Comparison of ENCODE assay signal across 20 cellular contexts in the genomic region with DNA sequence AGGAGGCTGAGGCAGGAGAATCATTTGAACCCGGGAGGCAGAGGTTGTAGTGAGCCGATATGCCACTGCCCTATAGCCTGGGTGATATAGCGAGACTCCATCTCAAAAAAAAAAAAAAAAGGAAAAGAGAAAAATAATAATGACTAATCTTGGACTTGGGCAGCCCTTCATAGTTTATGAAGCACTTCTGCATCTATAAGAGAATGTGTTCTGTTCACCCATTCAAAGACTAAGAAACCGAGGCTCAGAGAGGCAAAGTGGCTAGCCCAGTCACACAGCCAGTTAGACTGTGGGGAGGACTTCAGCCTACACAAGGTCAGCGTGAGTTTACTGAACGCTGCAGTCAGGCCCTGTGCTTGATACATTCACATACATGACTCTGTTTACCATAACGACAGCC. TPM values are rescaled to one million over a fixed set of nuclear protein-coding genes. Genes with fewer than 3 reads are reported as not detected.
A peak's percentile ranks its signal among the peaks of the same experiment; 100 is the strongest.
DNase-seq lines count a peak whose midpoint lies in the region; ATAC-seq and TF ChIP-seq lines count a peak whose summit lies in the region.
"Had no signal": no experiment of that assay in that cellular context is flagged by ENCODE, and none has a peak within 500 bp of the region (broad histone marks: within the 10 kb centered on the region; RNA-seq: fewer than 3 reads in every experiment).

No MANE protein-coding gene starts in this region.

- H3K4me3 ChIP-seq in BLaER1 (no peak overlapping the region), esophagus squamous epithelium (no peak overlapping the region), osteoblast (ENCODE audit: insufficient read depth, low read length) (no peak overlapping the region)
- H3K4me3 ChIP-seq: adrenal gland, ovary, right lobe of liver had no signal

- H2AFZ ChIP-seq in osteoblast (ENCODE audit: low read length) = no peak overlapping the region

- CTCF ChIA-PET in RWPE1 (lab: Yijun Ruan, JAX) = interaction anchor here (0.6 to 2.0 kb wide), 5 partner anchors 12 to 233 kb away, joined by 3 to 8 read pairs (median 4); no protein-coding TSS in a partner anchor

- H3K36me3 Mint-ChIP-seq in natural killer cell = no peaks in the 10 kb centered on the region
- H3K36me3 Mint-ChIP-seq: immature natural killer cell had no signal

- in situ Hi-C loops in GM13977 (cut with MboI; ENCODE audit: low pct_unique_long_range_greater_than_20kb, low sequenced_read_pairs, unreplicated experiment) = no loop called here

- no peaks in the 10 kb centered on the region for H3K27me3 ChIP-seq in BLaER1
- no peaks in the 10 kb centered on the region for H3K27me3 ChIP-seq in esophagus squamous epithelium
- no peaks in the 10 kb centered on the region for H3K27me3 ChIP-seq in osteoblast (ENCODE audit: insufficient read depth, low read length)
- H3K27me3 ChIP-seq: adrenal gland, ovary, right lobe of liver had no signal

- H3K36me3 ChIP-seq in BLaER1 = no peaks in the 10 kb centered on the region
- no peaks in the 10 kb centered on the region for H3K36me3 ChIP-seq in esophagus squamous epithelium
- H3K36me3 ChIP-seq in osteoblast (ENCODE audit: insufficient read depth, low read length) = no peaks in the 10 kb centered on the region
- H3K36me3 ChIP-seq: adrenal gland, ovary, right lobe of liver had no signal

- intact Hi-C loops in esophagus squamous epithelium (cut with DNase I) (no loop called here), natural killer cell (cut with micrococcal nuclease) (no loop called here)

- H3K9me3 ChIP-seq in BLaER1 = no peaks in the 10 kb centered on the region
- H3K9me3 ChIP-seq in esophagus squamous epithelium = no peaks in the 10 kb centered on the region
- H3K9me3 ChIP-seq in osteoblast (ENCODE audit: low read depth, low read length) = no peaks in the 10 kb centered on the region
- H3K9me3 ChIP-seq: adrenal gland, ovary, right lobe of liver had no signal

- ATAC-seq in HG03045 (IDR thresholded peaks at IDR 0.05; ENCODE audit: unreplicated experiment) (no peak), GM21737 (IDR thresholded peaks at IDR 0.05; ENCODE audit: unreplicated experiment) (no peak), natural killer cell (no peak)
- ATAC-seq: activated CD4-positive, alpha-beta T cell treated with anti-CD3 and anti-CD28 coated beads for 36 hours; activated T-cell treated with anti-CD3 and anti-CD28 coated beads, Interleukin-2, amount 50 U/mL, for 4 hours; right lobe of liver had no signal

- no peaks in the 10 kb centered on the region for H3K9me3 Mint-ChIP-seq in natural killer cell
- H3K9me3 Mint-ChIP-seq: activated T-cell treated with anti-CD3 and anti-CD28 coated beads, Interleukin-2, amount 50 U/mL, for 4 hours; immature natural killer cell had no signal

- POLR2A ChIA-PET in RWPE1 (lab: Yijun Ruan, JAX; ENCODE audit: low non-redundant PET) = no interaction called here

- H3K4me1 ChIP-seq in BLaER1 (peaks cover 77% of the 10 kb centered on the region), esophagus squamous epithelium (peaks cover 40 to 93% (median 51%) of the 10 kb centered on the region in 3 donors), osteoblast (ENCODE audit: insufficient read depth, low read length) (peaks cover 56% of the 10 kb centered on the region)
- H3K4me1 ChIP-seq: right lobe of liver had no signal

- no peak overlapping the region for H3K27ac ChIP-seq in BLaER1
- peak overlapping the region; percentile 99 for H3K27ac ChIP-seq in RWPE1
- H3K27ac ChIP-seq in esophagus squamous epithelium = peak overlapping the region in 3 of 4 donors; percentile 67 to 81 (median 70)
- H3K27ac ChIP-seq in osteoblast (ENCODE audit: low read depth, low read length) = peak overlapping the region; percentile 73
- H3K27ac ChIP-seq: right lobe of liver had no signal

- H3K27ac Mint-ChIP-seq in natural killer cell = no peak overlapping the region
- H3K27ac Mint-ChIP-seq: activated CD4-positive, alpha-beta T cell treated with anti-CD3 and anti-CD28 coated beads for 36 hours; immature natural killer cell had no signal

- peaks cover 0 to 8% of the 10 kb centered on the region in 2 donors for H3K27me3 Mint-ChIP-seq in natural killer cell (ENCODE audit: low read depth in 2 of 2)
- H3K27me3 Mint-ChIP-seq: activated CD4-positive, alpha-beta T cell treated with anti-CD3 and anti-CD28 coated beads for 36 hours had no signal

- H3K4me3 Mint-ChIP-seq in natural killer cell = no peak overlapping the region
- H3K4me3 Mint-ChIP-seq: activated CD4-positive, alpha-beta T cell treated with anti-CD3 and anti-CD28 coated beads for 36 hours; activated T-cell treated with anti-CD3 and anti-CD28 coated beads, Interleukin-2, amount 50 U/mL, for 4 hours; immature natural killer cell had no signal

- H4K20me1 ChIP-seq in BLaER1 (no peaks in the 10 kb centered on the region), osteoblast (ENCODE audit: insufficient read depth, low read length) (peaks cover 3% of the 10 kb centered on the region)

- TF ChIP-seq CTCF in RWPE1 (conservative IDR thresholded peaks at IDR 0.05; ENCODE audit: low read depth) (no peak), esophagus squamous epithelium (IDR thresholded peaks at IDR 0.05) (no peak), osteoblast (IDR thresholded peaks at IDR 0.05; ENCODE audit: extremely low read depth, low read depth, low read length) (no peak), natural killer cell (IDR thresholded peaks at IDR 0.05) (no peak), GM13977 (IDR thresholded peaks at IDR 0.05; ENCODE audit: extremely low read depth, insufficient read depth, missing control alignments) (no peak)

- 80 to 85% methylated on average over 7 of the region's 7 CpGs for WGBS in esophagus squamous epithelium, 2 donors

- peaks cover 4% of the 10 kb centered on the region for H3K79me2 ChIP-seq in osteoblast (ENCODE audit: insufficient read depth, low read length)

- peak overlapping the region; percentile 37; the same call in 1 of the 2 replicates for H3K4me2 ChIP-seq in BLaER1
- H3K4me2 ChIP-seq in osteoblast (ENCODE audit: insufficient read depth, low read length) = peak overlapping the region; percentile 72

- no peak for TF ChIP-seq POLR2A in esophagus squamous epithelium (IDR thresholded peaks at IDR 0.05)

- H3K9ac ChIP-seq in BLaER1 = no peak overlapping the region

- DNase-seq in RWPE1 (ENCODE audit: low spot score) = no peak
- DNase-seq in esophagus squamous epithelium (lab: John Stamatoyannopoulos, UW) = no peak
- DNase-seq in osteoblast (ENCODE audit: insufficient read length, low spot score, missing footprints) = peak; percentile 70
- DNase-seq in natural killer cell = no peak
- DNase-seq in GM13977 (ENCODE audit: low spot score) = no peak
- DNase-seq: activated CD4-positive, alpha-beta T cell treated with anti-CD3 and anti-CD28 coated beads for 36 hours; activated CD8-positive, alpha-beta memory T cell treated with anti-CD3 and anti-CD28 coated beads for 24 hours; activated naive CD4-positive, alpha-beta T cell; activated T-cell treated with anti-CD3 and anti-CD28 coated beads, Interleukin-2, amount 50 U/mL, for 4 hours; adrenal gland; DMS79 treated with DMSO at 0.1 percent for 48 hours; immature natural killer cell; KG1; NCI-H748 treated with DMSO at 0.1 percent for 48 hours; ovary; right lobe of liver; stimulated activated CD4-positive, alpha-beta T cell treated with anti-CD3 and anti-CD28 coated beads, Interleukin-15, amount 100 ng/mL, for 24 hours had no signal

- H3K4me1 Mint-ChIP-seq in natural killer cell = no peaks in the 10 kb centered on the region
- H3K4me1 Mint-ChIP-seq: activated CD4-positive, alpha-beta T cell treated with anti-CD3 and anti-CD28 coated beads for 36 hours; immature natural killer cell had no signal

RNA-seq across cellular contexts. Expression of a gene that starts 46.9 kb away (rescaled TPM):
- 10 to 100 TPM; 18.9 to 48.1 (median 28.4) TPM for total RNA-seq in esophagus squamous epithelium
- 90.8 and 135 TPM in 2 replicates for total RNA-seq in osteoblast
- under 1 TPM; 0.09 to 0.65 (median 0.09) TPM for total RNA-seq in natural killer cell

RNA-seq across cellular contexts. Expression of a gene that starts 59.8 kb away (rescaled TPM):
- total RNA-seq in esophagus squamous epithelium (1 to 10 TPM in 3 of 4 donors, under 1 TPM in 1; 0.87 to 3.1 (median 2.3) TPM), osteoblast (2.5 and 3.8 TPM in 2 replicates), natural killer cell (1 to 10 TPM; 4.0 to 6.6 (median 5.3) TPM)

Comparison
In these comparisons a context has a peak if more than half of its experiments do, and no peak if none do; other contexts are left out.
1. RNA of a gene that starts 46.9 kb away (total RNA-seq): 90.8 to 135 TPM in osteoblast and 18.9 to 48.1 TPM in esophagus squamous epithelium; 0.09 to 0.65 TPM in natural killer cell; every median in the first group is over 10 times any median in the second.